In the genomic region with DNA sequence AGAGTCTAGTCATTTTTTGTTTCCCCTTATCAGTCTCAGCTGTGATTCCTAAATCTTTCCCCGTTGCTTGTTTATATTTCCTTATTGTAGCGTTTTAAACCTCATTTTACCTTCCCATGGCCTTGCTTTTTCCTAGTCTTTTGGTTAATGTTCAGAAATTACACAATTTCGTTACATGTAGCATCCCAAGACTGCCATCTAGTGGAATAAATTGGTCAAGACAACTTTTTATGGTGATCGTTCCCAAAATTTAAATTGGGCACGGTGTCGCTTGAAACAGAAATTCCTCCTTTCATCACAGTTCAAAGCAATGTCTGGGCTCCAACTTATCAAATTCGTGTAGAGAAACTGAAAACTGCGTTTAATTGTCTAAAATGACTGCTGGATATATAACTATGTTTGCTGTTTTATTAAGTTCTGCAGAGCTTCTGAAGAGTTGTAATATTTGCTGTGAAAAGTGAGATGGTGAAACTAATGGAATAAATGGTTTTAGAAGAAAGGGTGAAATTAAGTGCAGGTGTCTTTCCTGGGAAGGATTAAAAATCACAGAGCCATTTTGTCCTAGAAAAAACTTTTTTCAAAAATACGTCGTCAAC, we compare ENCODE assay signal across 8 cellular contexts.
DNase-seq lines count a peak whose midpoint lies in the region; ATAC-seq and TF ChIP-seq lines count a peak whose summit lies in the region.

No MANE protein-coding gene starts in this region.

- H3K27me3 Mint-ChIP-seq in mesothelial cell of epicardium (ENCODE audit: low read depth), result no peaks in the 10 kb centered on the region

- H3K9me3 Mint-ChIP-seq in mesothelial cell of epicardium, result no peaks in the 10 kb centered on the region

- peak overlapping the region; percentile 20 for H3K4me3 Mint-ChIP-seq in mesothelial cell of epicardium

- peak; percentile 44 for ATAC-seq in HG02981 (IDR thresholded peaks at IDR 0.05; ENCODE audit: unreplicated experiment)

- no peaks in the 10 kb centered on the region for H3K36me3 Mint-ChIP-seq in mesothelial cell of epicardium

- H3K27ac Mint-ChIP-seq in mesothelial cell of epicardium, result no peak overlapping the region

- peak; percentile 53 for DNase-seq in SIG-M5 treated with dmso at 0.1 percent for 504 hours (lab: John Stamatoyannopoulos, UW; ENCODE audit: unreplicated experiment)
- DNase-seq in SIG-M5 (lab: John Stamatoyannopoulos, UW), result no peak
- peak; percentile 9 for DNase-seq in NCI-H82 treated with DMSO at 0.1 percent for 48 hours (lab: John Stamatoyannopoulos, UW; ENCODE audit: unreplicated experiment)
- DNase-seq in cerebellar cortex (ENCODE audit: low spot score), result peak; percentile 78
- no peak for DNase-seq in mesothelial cell of epicardium (ENCODE audit: low spot score in 2 of 2, unreplicated experiment in 2 of 2)
- DNase-seq in activated naive CD4-positive, alpha-beta T cell treated with anti-CD3 and anti-CD28 coated beads, Interleukin-2, amount 50 U/mL, for 16 hours, result no peak
- no peak for DNase-seq in HK-2 (ENCODE audit: unreplicated experiment)

- peaks cover 39% of the 10 kb centered on the region for H3K4me1 Mint-ChIP-seq in mesothelial cell of epicardium

- TF ChIP-seq CTCF in mesothelial cell of epicardium (IDR thresholded peaks at IDR 0.05; ENCODE audit: unreplicated experiment), result peak; percentile 93

Comparison
In these comparisons a context has a peak if more than half of its experiments do, and no peak if none do; other contexts are left out.
1. DNase-seq: peak in SIG-M5 treated with dmso at 0.1 percent for 504 hours (single experiment), NCI-H82 treated with DMSO at 0.1 percent for 48 hours (single experiment) and cerebellar cortex (single experiment); none in SIG-M5 (single experiment), mesothelial cell of epicardium (0 of 2), activated naive CD4-positive, alpha-beta T cell treated with anti-CD3 and anti-CD28 coated beads, Interleukin-2, amount 50 U/mL, for 16 hours (single experiment) and HK-2 (single experiment).